Comparison of ENCODE assay signal across 8 cellular contexts in genomic region chr7:102464577-102465280, GRCh38. TPM values are rescaled to one million over a fixed set of nuclear protein-coding genes. Genes with fewer than 3 reads are reported as not detected.
DNase-seq lines count a peak whose midpoint lies in the region; ATAC-seq and TF ChIP-seq lines count a peak whose summit lies in the region.

A gene with protein sequence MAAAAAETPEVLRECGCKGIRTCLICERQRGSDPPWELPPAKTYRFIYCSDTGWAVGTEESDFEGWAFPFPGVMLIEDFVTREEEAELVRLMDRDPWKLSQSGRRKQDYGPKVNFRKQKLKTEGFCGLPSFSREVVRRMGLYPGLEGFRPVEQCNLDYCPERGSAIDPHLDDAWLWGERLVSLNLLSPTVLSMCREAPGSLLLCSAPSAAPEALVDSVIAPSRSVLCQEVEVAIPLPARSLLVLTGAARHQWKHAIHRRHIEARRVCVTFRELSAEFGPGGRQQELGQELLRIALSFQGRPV (minus strand): TSS chr7:102464863. CDS start chr7:102464836, 27 bp downstream.
Gene LRWD1, plus strand, starts transcription at chr7:102464984. Its CDS starts 97 bp downstream, at chr7:102465081.

- DNase-seq in GM13976 (ENCODE audit: low spot score) (peak; percentile 100), NCI-H1436 treated with DMSO at 0.1 percent for 48 hours (lab: John Stamatoyannopoulos, UW) (peak; percentile 53), T-helper 1 cell (peak; percentile 88 to 94 (median 90)), adrenal gland (peak; percentile 93 to 97 (median 94)), left ventricle myocardium inferior (peak; percentile 96), prostate gland (ENCODE audit: low spot score) (peak; percentile 91)

- peak; percentile 79 for ATAC-seq in HG02852 (IDR thresholded peaks at IDR 0.05; ENCODE audit: unreplicated experiment)

- no peaks in the 10 kb centered on the region for H3K9me3 ChIP-seq in adrenal gland (replicated peaks in 1 of 3)
- no peaks in the 10 kb centered on the region for H3K9me3 ChIP-seq in left ventricle myocardium inferior (replicated peaks)
- no peaks in the 10 kb centered on the region for H3K9me3 ChIP-seq in prostate gland

- peaks cover 27 to 33% of the 10 kb centered on the region in 2 donors for H3K4me1 ChIP-seq in adrenal gland (replicated peaks in 1 of 2)
- H3K4me1 ChIP-seq in left ventricle myocardium inferior, result peaks cover 42% of the 10 kb centered on the region
- H3K4me1 ChIP-seq in prostate gland (replicated peaks), result peaks cover 5% of the 10 kb centered on the region
- no peaks in the 10 kb centered on the region for H3K4me1 ChIP-seq in urinary bladder (ENCODE audit: insufficient read depth)

- no peaks in the 10 kb centered on the region for H3K36me3 ChIP-seq in adrenal gland (replicated peaks in 1 of 2)
- H3K36me3 ChIP-seq in left ventricle myocardium inferior, result peaks cover 1% of the 10 kb centered on the region
- H3K36me3 ChIP-seq in prostate gland, result no peaks in the 10 kb centered on the region
- no peaks in the 10 kb centered on the region for H3K36me3 ChIP-seq in urinary bladder (ENCODE audit: insufficient read depth)

- peak within 1 kb of the TSS in 3 of 5 donors; percentile 23 to 42 (median 35) for H3K27ac ChIP-seq in adrenal gland
- H3K27ac ChIP-seq in left ventricle myocardium inferior (replicated peaks), result peak within 1 kb of the TSS; percentile 80
- peak within 1 kb of the TSS; percentile 60 to 76 for H3K27ac ChIP-seq in prostate gland
- peak within 1 kb of the TSS; percentile 12 for H3K27ac ChIP-seq in urinary bladder (ENCODE audit: low read depth)

- TF ChIP-seq POLR2A in adrenal gland (IDR thresholded peaks at IDR 0.05) (peak in 1 of 2 donors; percentile 77), prostate gland (IDR thresholded peaks at IDR 0.05) (peak; percentile 50)

- H3K4me3 ChIP-seq in adrenal gland (peak within 1 kb of the TSS; percentile 53 to 87 (median 78)), left ventricle myocardium inferior (peak within 1 kb of the TSS; percentile 85), prostate gland (peak within 1 kb of the TSS; percentile 71 to 98), urinary bladder (ENCODE audit: low read depth, low read length) (peak within 1 kb of the TSS; percentile 77)

- 0 to 1% (median 0%) methylated on average over 6 to 81 of the region's 81 CpGs for WGBS in adrenal gland, 4 donors
- 2% methylated on average over 34 of the region's 81 CpGs for WGBS in prostate gland
- under 1% methylated on average over 81 of the region's 81 CpGs for WGBS in urinary bladder

- in situ Hi-C loops in GM13976 (cut with MboI; ENCODE audit: low sequenced_read_pairs, unreplicated experiment), result loop anchor here (5.0 kb wide), 1 partner anchor 52 kb away; no protein-coding TSS in a partner anchor

- intact Hi-C loops in adrenal gland (cut with DNase I) (loop anchor here in 1 of 2 donors (10.0 kb wide), 1 partner anchor 50 kb away; no protein-coding TSS in a partner anchor), left ventricle myocardium inferior (cut with micrococcal nuclease) (no loop called here), prostate gland (cut with DNase I) (no loop called here)

- TF ChIP-seq CTCF in GM13976 (IDR thresholded peaks at IDR 0.05; ENCODE audit: borderline replicate concordance, control extremely low read depth, extremely low read depth, insufficient read depth, missing control alignments) (no peak), adrenal gland (IDR thresholded peaks at IDR 0.05) (peak in 2 of 6 experiments; percentile 29), left ventricle myocardium inferior (IDR thresholded peaks at IDR 0.05; ENCODE audit: borderline replicate concordance) (peak; percentile 42), prostate gland (IDR thresholded peaks at IDR 0.05) (peak in 3 of 4 experiments; percentile 30 to 59 (median 54))

- H3K27me3 ChIP-seq in adrenal gland (no peaks in the 10 kb centered on the region), left ventricle myocardium inferior (ENCODE audit: low read depth) (no peaks in the 10 kb centered on the region), prostate gland (replicated peaks; ENCODE audit: insufficient read depth) (no peaks in the 10 kb centered on the region)

RNA-seq across cellular contexts. Expression of the first gene that starts in this region (rescaled TPM):
- total RNA-seq in adrenal gland (10 to 100 TPM; 12.1 to 37.4 (median 12.8) TPM), left ventricle myocardium inferior (6.0 TPM), prostate gland (10 to 100 TPM; 25.2 to 27.0 TPM), urinary bladder (9.7 TPM)
- polyA plus RNA-seq in adrenal gland (1 to 10 TPM; 6.0 to 9.2 (median 9.1) TPM), urinary bladder (11.8 TPM)

RNA-seq across cellular contexts. Expression of gene LRWD1, which starts in this region (rescaled TPM):
- total RNA-seq in adrenal gland, result 10 to 100 TPM; 13.0 to 48.9 (median 25.1) TPM
- 10 to 100 TPM in 2 of 3 donors, 1 to 10 TPM in 1; 7.3 to 24.5 (median 22.9) TPM for polyA plus RNA-seq in adrenal gland
- total RNA-seq in left ventricle myocardium inferior, result 11.2 TPM
- total RNA-seq in prostate gland, result 10 to 100 TPM; 12.8 to 57.7 TPM
- total RNA-seq in urinary bladder, result 8.6 TPM
- polyA plus RNA-seq in urinary bladder, result 17.5 TPM

Comparison
In these comparisons a context has a peak if more than half of its experiments do, and no peak if none do; other contexts are left out.
1. Peak in every context shown above with its lines: DNase-seq, ATAC-seq, H3K4me3 ChIP-seq and H3K27ac ChIP-seq.
2. H3K27ac ChIP-seq: peak in every context shown above with its lines; median percentile 80 in left ventricle myocardium inferior; 68 in prostate gland; 35 in adrenal gland; 12 in urinary bladder.